ENCODE assay signal across 8 cellular contexts in the genomic region with DNA sequence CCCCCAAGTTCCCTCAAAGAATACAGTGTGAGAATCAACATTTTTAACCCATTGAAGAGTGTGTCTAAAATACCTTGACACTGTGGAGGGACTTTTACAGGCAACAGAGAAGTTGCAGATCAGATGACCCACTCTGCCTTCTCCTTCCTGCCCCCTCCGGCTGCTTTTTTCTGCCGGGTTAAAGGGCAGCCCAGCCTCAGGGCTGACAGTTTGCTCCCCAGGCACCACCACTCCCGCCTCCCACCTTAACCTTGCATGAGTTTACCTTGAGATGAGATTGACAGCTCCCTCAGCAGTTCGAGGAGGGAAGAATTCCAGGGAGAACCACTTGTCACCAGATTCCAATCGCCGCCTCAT. TPM values are rescaled to one million over a fixed set of nuclear protein-coding genes. Genes with fewer than 3 reads are reported as not detected.
DNase-seq lines count a peak whose midpoint lies in the region; ATAC-seq and TF ChIP-seq lines count a peak whose summit lies in the region.

No MANE protein-coding gene starts in this region.

- H3K9me3 ChIP-seq in heart right ventricle: no peaks in the 10 kb centered on the region
- H3K9me3 ChIP-seq in MG63: no peaks in the 10 kb centered on the region

- no peaks in the 10 kb centered on the region for H3K27me3 ChIP-seq in heart right ventricle
- no peaks in the 10 kb centered on the region for H3K27me3 ChIP-seq in MG63

- H3K36me3 ChIP-seq in heart right ventricle (peaks cover 0 to 45% (median 22%) of the 10 kb centered on the region in 9 donors), MG63 (peaks cover 5% of the 10 kb centered on the region; the same call in 1 of the 2 replicates)

- TF ChIP-seq CTCF in activated CD8-positive, alpha-beta T cell treated with anti-CD3 and anti-CD28 coated beads for 36 hours (IDR thresholded peaks at IDR 0.05): no peak
- TF ChIP-seq CTCF in heart right ventricle (IDR thresholded peaks at IDR 0.05): no peak

- DNase-seq in G401 (ENCODE audit: low spot score): peak; percentile 16
- DNase-seq in activated CD8-positive, alpha-beta T cell treated with anti-CD3 and anti-CD28 coated beads for 36 hours: peak; percentile 32
- peak in 1 of 2 donors; percentile 43 for DNase-seq in heart right ventricle
- peak; percentile 28 for DNase-seq in retina
- no peak for DNase-seq in MG63
- DNase-seq in NCI-H774 (lab: John Stamatoyannopoulos, UW): no peak
- no peak for DNase-seq in cortex of kidney (lab: John Stamatoyannopoulos, UW)

- peak overlapping the region; percentile 55 to 96 (median 76) for H3K4me3 ChIP-seq in heart right ventricle
- no peak overlapping the region for H3K4me3 ChIP-seq in MG63

- POLR2A ChIA-PET in activated CD8-positive, alpha-beta T cell treated with anti-CD3 and anti-CD28 coated beads for 36 hours (lab: Charles Lee): interaction anchor here (1.1 to 6.5 kb wide), 2 partner anchors 15 to 106 kb away, joined by 4 to 123 read pairs; no protein-coding TSS in a partner anchor

- intact Hi-C loops in activated CD8-positive, alpha-beta T cell treated with anti-CD3 and anti-CD28 coated beads for 36 hours (cut with micrococcal nuclease): no loop called here
- intact Hi-C loops in heart right ventricle (cut with DNase I): loop anchor here in 4 of 10 donors (2.0 to 5.0 kb wide), 2 partner anchors 16 to 65 kb away; a partner anchor contains a TSS

- no peak for ATAC-seq in activated CD8-positive, alpha-beta T cell treated with anti-CD3 and anti-CD28 coated beads for 36 hours
- ATAC-seq in heart right ventricle: peak in 1 of 8 donors; percentile 19
- no peak for ATAC-seq in HG03196 (IDR thresholded peaks at IDR 0.05; ENCODE audit: unreplicated experiment)

- no peaks in the 10 kb centered on the region for H3K9me3 Mint-ChIP-seq in activated CD8-positive, alpha-beta T cell treated with anti-CD3 and anti-CD28 coated beads for 36 hours

- H3K27me3 Mint-ChIP-seq in activated CD8-positive, alpha-beta T cell treated with anti-CD3 and anti-CD28 coated beads for 36 hours: no peaks in the 10 kb centered on the region

- peak overlapping the region; percentile 96 to 100 (median 99) for H3K27ac ChIP-seq in heart right ventricle

- peak overlapping the region; percentile 72 for H3K4me3 Mint-ChIP-seq in activated CD8-positive, alpha-beta T cell treated with anti-CD3 and anti-CD28 coated beads for 36 hours

- in situ Hi-C loops in G401 (cut with HindIII; ENCODE audit: low sequenced_read_pairs): no loop called here

- peaks cover 4% of the 10 kb centered on the region for H3K36me3 Mint-ChIP-seq in activated CD8-positive, alpha-beta T cell treated with anti-CD3 and anti-CD28 coated beads for 36 hours (ENCODE audit: low read depth)

- H3K4me1 Mint-ChIP-seq in activated CD8-positive, alpha-beta T cell treated with anti-CD3 and anti-CD28 coated beads for 36 hours (ENCODE audit: low read depth): peaks cover 41% of the 10 kb centered on the region

- H3K4me1 ChIP-seq in heart right ventricle: peaks cover 17 to 86% (median 75%) of the 10 kb centered on the region in 9 donors

- H3K27ac Mint-ChIP-seq in activated CD8-positive, alpha-beta T cell treated with anti-CD3 and anti-CD28 coated beads for 36 hours: peak overlapping the region; percentile 79

- CTCF ChIA-PET in activated CD8-positive, alpha-beta T cell treated with anti-CD3 and anti-CD28 coated beads for 36 hours (lab: Charles Lee): interaction anchor here (1.0 to 1.7 kb wide), 3 partner anchors 17 to 138 kb away, joined by 3 to 5 read pairs (median 5); a partner anchor contains a TSS

- WGBS in heart right ventricle, 2 donors: 3 to 6% methylated on average over 6 of the region's 6 CpGs

RNA-seq across cellular contexts. Expression of a gene that starts 3.2 kb away (rescaled TPM):
- total RNA-seq in G401 (2014; rRNA removed; shearing (Covaris generic)): 26.3 and 34.4 TPM in 2 replicates
- total RNA-seq in activated CD8-positive, alpha-beta T cell treated with anti-CD3 and anti-CD28 coated beads for 36 hours: 1 to 10 TPM; 9.6 TPM
- 10 to 100 TPM; 28.8 to 75.8 (median 40.5) TPM for total RNA-seq in heart right ventricle
- polyA plus RNA-seq in heart right ventricle: 10 to 100 TPM; 17.7 to 24.3 TPM
- total RNA-seq in MG63 (2014; rRNA removed; shearing (Covaris generic); ENCODE audit: low replicate concordance): 3.8 and 7.8 TPM in 2 replicates

RNA-seq across cellular contexts. Expression of a gene that starts 3.4 kb away (rescaled TPM):
- 1.8 and 6.8 TPM in 2 replicates for total RNA-seq in G401 (2014; rRNA removed; shearing (Covaris generic))
- total RNA-seq in activated CD8-positive, alpha-beta T cell treated with anti-CD3 and anti-CD28 coated beads for 36 hours: 10 to 100 TPM; 10.8 to 12.2 TPM
- total RNA-seq in heart right ventricle: 10 to 100 TPM; 13.3 to 20.9 (median 16.9) TPM
- 10 to 100 TPM in 1 of 2 donors, 1 to 10 TPM in 1; 9.1 to 13.8 TPM for polyA plus RNA-seq in heart right ventricle
- total RNA-seq in MG63 (2014; rRNA removed; shearing (Covaris generic); ENCODE audit: low replicate concordance): 1.5 and 6.1 TPM in 2 replicates

RNA-seq across cellular contexts. Expression of a gene that starts 40.6 kb away (rescaled TPM):
- not detected in 2 replicates for total RNA-seq in G401 (2014; rRNA removed; shearing (Covaris generic))
- not detected for total RNA-seq in activated CD8-positive, alpha-beta T cell treated with anti-CD3 and anti-CD28 coated beads for 36 hours
- 10 to 100 TPM in 1 of 10 donors, 1 to 10 TPM in 9; 2.4 to 12.8 (median 5.1) TPM for total RNA-seq in heart right ventricle
- 1 to 10 TPM; 7.5 to 9.0 TPM for polyA plus RNA-seq in heart right ventricle
- not detected in 2 replicates for total RNA-seq in MG63 (2014; rRNA removed; shearing (Covaris generic); ENCODE audit: low replicate concordance)

RNA-seq across cellular contexts. Expression of a gene that starts 45.0 kb away (rescaled TPM):
- not detected in 2 replicates for total RNA-seq in G401 (2014; rRNA removed; shearing (Covaris generic))
- total RNA-seq in activated CD8-positive, alpha-beta T cell treated with anti-CD3 and anti-CD28 coated beads for 36 hours: not detected
- 1,000 to 10,000 TPM in 2 of 10 donors, 100 to 1,000 TPM in 5, 10 to 100 TPM in 2, 1 to 10 TPM in 1; 5.8 to 2,762 (median 663) TPM for total RNA-seq in heart right ventricle
- 1,000 to 10,000 TPM in 1 of 2 donors, 10 to 100 TPM in 1; 16.4 to 2,201 TPM for polyA plus RNA-seq in heart right ventricle
- total RNA-seq in MG63 (2014; rRNA removed; shearing (Covaris generic); ENCODE audit: low replicate concordance): not detected in 2 replicates

RNA-seq across cellular contexts. Expression of a gene that starts 56.2 kb away (rescaled TPM):
- total RNA-seq in G401 (2014; rRNA removed; shearing (Covaris generic)): not detected in 2 replicates
- total RNA-seq in activated CD8-positive, alpha-beta T cell treated with anti-CD3 and anti-CD28 coated beads for 36 hours: not detected
- 1,000 to 10,000 TPM in 1 of 10 donors, 100 to 1,000 TPM in 5, 10 to 100 TPM in 1, 1 to 10 TPM in 3; 1.1 to 4,616 (median 291) TPM for total RNA-seq in heart right ventricle
- over 10,000 TPM in 1 of 2 donors, 10 to 100 TPM in 1; 46.2 to 15,996 TPM for polyA plus RNA-seq in heart right ventricle
- not detected in 2 replicates for total RNA-seq in MG63 (2014; rRNA removed; shearing (Covaris generic); ENCODE audit: low replicate concordance)

Comparison
In these comparisons a context has a peak if more than half of its experiments do, and no peak if none do; other contexts are left out.
1. DNase-seq: peak in G401 (single experiment), activated CD8-positive, alpha-beta T cell treated with anti-CD3 and anti-CD28 coated beads for 36 hours (single experiment) and retina (single experiment); none in MG63 (single experiment), NCI-H774 (single experiment) and cortex of kidney (single experiment).